In genomic region chr1:31510853-31511789, GRCh38 we compare ENCODE assay signal across 18 cellular contexts.
DNase-seq lines count a peak whose midpoint lies in the region; ATAC-seq, FAIRE-seq and TF ChIP-seq lines count a peak whose summit lies in the region.
"Had no signal": no experiment of that assay in that cellular context is flagged by ENCODE, and none has a peak within 500 bp of the region (broad histone marks: within the 10 kb centered on the region; RNA-seq: fewer than 3 reads in every experiment).

No MANE protein-coding gene starts in this region.

- no peak overlapping the region for H3K27ac Mint-ChIP-seq in activated CD8-positive, alpha-beta memory T cell treated with anti-CD3 and anti-CD28 coated beads, Interleukin-2, amount 10 ng/mL, durations not matched to agents 7 days and 5 days
- H3K27ac Mint-ChIP-seq: activated T-cell treated with anti-CD3 and anti-CD28 coated beads, Interleukin-2, amount 50 U/mL, for 72 hours had no signal

- H3K9me3 ChIP-seq in GM12878 (replicated peaks; ENCODE audit: control insufficient read depth, insufficient read depth, low read length): peaks cover 6% of the 10 kb centered on the region; the same call in 2 of the 3 replicates
- no peaks in the 10 kb centered on the region for H3K9me3 ChIP-seq in left lung
- H3K9me3 ChIP-seq in upper lobe of right lung: no peaks in the 10 kb centered on the region

- no peaks in the 10 kb centered on the region for H3K27me3 ChIP-seq in GM12878 (replicated peaks in 1 of 2; ENCODE audit: control insufficient read depth in 2 of 2, insufficient read depth in 2 of 2, low read length in 1 of 2)
- H3K27me3 ChIP-seq in left lung: peaks cover 0 to 6% of the 10 kb centered on the region in 2 donors
- H3K27me3 ChIP-seq in upper lobe of right lung: no peaks in the 10 kb centered on the region

- TF ChIP-seq EP300 in GM12878 (IDR thresholded peaks at IDR 0.05; ENCODE audit: borderline replicate concordance in 1 of 2, control insufficient read depth in 1 of 2, low read depth in 2 of 2, low read length in 2 of 2): no peak

- peaks cover 11% of the 10 kb centered on the region for H3K4me1 Mint-ChIP-seq in activated CD8-positive, alpha-beta memory T cell treated with anti-CD3 and anti-CD28 coated beads, Interleukin-2, amount 10 ng/mL, durations not matched to agents 7 days and 5 days

- POLR2A ChIA-PET in GM12878 (lab: Charles Lee): interaction anchor here (0.8 to 8.3 kb wide), 9 partner anchors 9 to 84 kb away, joined by 3 to 260 read pairs (median 5); no protein-coding TSS in a partner anchor

- FAIRE-seq in GM12878 (lab: Jason Lieb, UNC): no peak
- FAIRE-seq: colon, H54 had no signal

- H2AFZ ChIP-seq in GM12878 (ENCODE audit: control insufficient read depth, low read depth, low read length): no peak overlapping the region

- H4K20me1 ChIP-seq in GM12878 (ENCODE audit: control insufficient read depth, insufficient read depth): no peaks in the 10 kb centered on the region

- intact Hi-C loops in GM12878 (cut with micrococcal nuclease; ENCODE audit: unreplicated experiment) (no loop called here), left lung (cut with DNase I) (no loop called here), upper lobe of right lung (cut with DNase I) (no loop called here)

- no peak for ATAC-seq in activated CD8-positive, alpha-beta memory T cell treated with anti-CD3 and anti-CD28 coated beads, Interleukin-2, amount 10 ng/mL, durations not matched to agents 7 days and 5 days
- ATAC-seq in GM12878 (no peak), left lung (peak; percentile 75), upper lobe of right lung (peak; percentile 69), GM21447 (IDR thresholded peaks at IDR 0.05; ENCODE audit: unreplicated experiment) (no peak)
- ATAC-seq: activated T-cell treated with anti-CD3 and anti-CD28 coated beads, Interleukin-2, amount 50 U/mL, for 72 hours had no signal

- CTCF ChIA-PET in activated CD8-positive, alpha-beta memory T cell treated with anti-CD3 and anti-CD28 coated beads, Interleukin-2, amount 10 ng/mL, durations not matched to agents 7 days and 5 days (lab: Charles Lee): interaction anchor here (1.4 kb wide), 1 partner anchor 12 kb away, joined by 4 read pairs; no protein-coding TSS in a partner anchor
- CTCF ChIA-PET in GM12878 (lab: Yijun Ruan, JAX): interaction anchor here (0.9 to 6.6 kb wide), 9 partner anchors 9 to 93 kb away, joined by 3 to 73 read pairs (median 10); no protein-coding TSS in a partner anchor

- peak; percentile 29 for DNase-seq in activated CD8-positive, alpha-beta memory T cell treated with anti-CD3 and anti-CD28 coated beads, Interleukin-2, amount 10 ng/mL, durations not matched to agents 7 days and 5 days
- DNase-seq in activated CD8-positive, alpha-beta memory T cell treated with anti-CD3 and anti-CD28 coated beads, Interleukin-2, amount 50 U/mL, for 4 hours: no peak
- DNase-seq in GM12878 (ENCODE audit: low read depth, low spot score) (no peak), left lung (no peak), upper lobe of right lung (no peak), epidermal melanocyte (ENCODE audit: insufficient read length, low spot score) (no peak), hippocampal formation (lab: John Stamatoyannopoulos, UW) (no peak)
- DNase-seq: activated CD4-positive, alpha-beta T cell treated with anti-CD3 and anti-CD28 coated beads for 48 hours; activated T-cell treated with anti-CD3 and anti-CD28 coated beads, Interleukin-2, amount 50 U/mL, for 72 hours; amygdala; COR-L47; hypothalamus; stimulated activated naive CD4-positive, alpha-beta T cell had no signal

- no peak for TF ChIP-seq POLR2A in GM12878 (IDR thresholded peaks at IDR 0.05; ENCODE audit: low read depth, low read length)

- H3K4me3 ChIP-seq in GM12878: no peak overlapping the region
- no peak overlapping the region for H3K4me3 ChIP-seq in left lung
- H3K4me3 ChIP-seq in upper lobe of right lung: no peak overlapping the region
- H3K4me3 ChIP-seq: lung had no signal

- no peak for TF ChIP-seq RAD21 in GM12878 (IDR thresholded peaks at IDR 0.05; ENCODE audit: insufficient read depth, low read depth, low read length)

- 25% methylated on average over 8 of the region's 8 CpGs for WGBS in GM12878 (ENCODE audit: insufficient coverage, insufficient replicate concordance, low lambda C conversion rate, missing lambda C conversion rate)

- no peaks in the 10 kb centered on the region for H3K79me2 ChIP-seq in GM12878 (ENCODE audit: control insufficient read depth, insufficient read depth, low read length)

- H3K27ac ChIP-seq in GM12878 (ENCODE audit: control insufficient read depth, insufficient read depth): no peak overlapping the region
- H3K27ac ChIP-seq in left lung: no peak overlapping the region
- no peak overlapping the region for H3K27ac ChIP-seq in upper lobe of right lung
- H3K27ac ChIP-seq: KMS-11 had no signal

- SMC1A ChIA-PET in GM12878 (lab: Charles Lee; ENCODE audit: uncharacterized antibody, unreplicated experiment): interaction anchor here (1.0 to 9.0 kb wide), 10 partner anchors 9 to 87 kb away, joined by 3 to 230 read pairs (median 13); no protein-coding TSS in a partner anchor

- TF ChIP-seq CTCF in GM12878 (IDR thresholded peaks at IDR 0.05 in 2 of 3, conservative IDR thresholded peaks at IDR 0.05 in 1 of 3; ENCODE audit: control insufficient read depth in 2 of 3, extremely low read depth in 1 of 3, insufficient read depth in 1 of 3, low read depth in 3 of 3, low read length in 3 of 3) (no peak), left lung (IDR thresholded peaks at IDR 0.05) (no peak), upper lobe of right lung (IDR thresholded peaks at IDR 0.05) (no peak)

- H3K4me3 Mint-ChIP-seq in activated CD8-positive, alpha-beta memory T cell treated with anti-CD3 and anti-CD28 coated beads, Interleukin-2, amount 10 ng/mL, durations not matched to agents 7 days and 5 days: no peak overlapping the region
- H3K4me3 Mint-ChIP-seq: activated T-cell treated with anti-CD3 and anti-CD28 coated beads, Interleukin-2, amount 50 U/mL, for 72 hours had no signal

- no peaks in the 10 kb centered on the region for H3K36me3 ChIP-seq in GM12878 (ENCODE audit: control insufficient read depth in 2 of 2, insufficient read depth in 2 of 2, low read length in 1 of 2)
- H3K36me3 ChIP-seq in left lung: no peaks in the 10 kb centered on the region
- no peaks in the 10 kb centered on the region for H3K36me3 ChIP-seq in upper lobe of right lung

- RAD21 ChIA-PET in GM12878 (lab: Charles Lee; ENCODE audit: unreplicated experiment): interaction anchor here (1.1 to 7.5 kb wide), 7 partner anchors 9 to 89 kb away, joined by 4 to 122 read pairs (median 78); no protein-coding TSS in a partner anchor

- in situ Hi-C loops in GM12878 (cut with MboI): no loop called here

- H3K27me3 Mint-ChIP-seq in activated CD8-positive, alpha-beta memory T cell treated with anti-CD3 and anti-CD28 coated beads, Interleukin-2, amount 10 ng/mL, durations not matched to agents 7 days and 5 days: peaks cover 7% of the 10 kb centered on the region

- H3K9ac ChIP-seq in GM12878 (ENCODE audit: control insufficient read depth, insufficient read depth, low read length): no peak overlapping the region
- H3K9ac ChIP-seq: KMS-11 had no signal

- no peaks in the 10 kb centered on the region for H3K36me3 Mint-ChIP-seq in activated CD8-positive, alpha-beta memory T cell treated with anti-CD3 and anti-CD28 coated beads, Interleukin-2, amount 10 ng/mL, durations not matched to agents 7 days and 5 days

- no peaks in the 10 kb centered on the region for H3K9me3 Mint-ChIP-seq in activated CD8-positive, alpha-beta memory T cell treated with anti-CD3 and anti-CD28 coated beads, Interleukin-2, amount 10 ng/mL, durations not matched to agents 7 days and 5 days (ENCODE audit: low read depth)
- H3K9me3 Mint-ChIP-seq: activated T-cell treated with anti-CD3 and anti-CD28 coated beads, Interleukin-2, amount 50 U/mL, for 72 hours had no signal

- no peak overlapping the region for H3K4me2 ChIP-seq in GM12878 (ENCODE audit: control insufficient read depth, insufficient read depth)
- H3K4me2 ChIP-seq: KMS-11 had no signal

- H3K4me1 ChIP-seq in GM12878 (ENCODE audit: control insufficient read depth, insufficient read depth, low read length): peaks cover 15% of the 10 kb centered on the region
- H3K4me1 ChIP-seq in left lung: no peaks in the 10 kb centered on the region
- no peaks in the 10 kb centered on the region for H3K4me1 ChIP-seq in upper lobe of right lung

- no TSS peak for BruUV-seq in GM12878 (replicated peaks; lab: Mats Ljungman, UMichigan)

TF ChIP-seq in GM12878, 131 proteins besides CTCF, POLR2A, EP300 and RAD21 (continues in another document):
- TF ChIP-seq SREBF1 (IDR thresholded peaks at IDR 0.05; ENCODE audit: low read length): no peak
- TF ChIP-seq ZNF592 (IDR thresholded peaks at IDR 0.05): peak; percentile 83
- no peak for TF ChIP-seq SMAD5 (IDR thresholded peaks at IDR 0.05; ENCODE audit: low read depth)

Comparison
In these comparisons a context has a peak if more than half of its experiments do, and no peak if none do; other contexts are left out.
1. ATAC-seq: peak in left lung (single experiment) and upper lobe of right lung (single experiment); none in activated CD8-positive, alpha-beta memory T cell treated with anti-CD3 and anti-CD28 coated beads, Interleukin-2, amount 10 ng/mL, durations not matched to agents 7 days and 5 days (single experiment), GM12878 (single experiment) and GM21447 (single experiment).